9 cellular contexts compared by ENCODE assay signal in the genomic region with DNA sequence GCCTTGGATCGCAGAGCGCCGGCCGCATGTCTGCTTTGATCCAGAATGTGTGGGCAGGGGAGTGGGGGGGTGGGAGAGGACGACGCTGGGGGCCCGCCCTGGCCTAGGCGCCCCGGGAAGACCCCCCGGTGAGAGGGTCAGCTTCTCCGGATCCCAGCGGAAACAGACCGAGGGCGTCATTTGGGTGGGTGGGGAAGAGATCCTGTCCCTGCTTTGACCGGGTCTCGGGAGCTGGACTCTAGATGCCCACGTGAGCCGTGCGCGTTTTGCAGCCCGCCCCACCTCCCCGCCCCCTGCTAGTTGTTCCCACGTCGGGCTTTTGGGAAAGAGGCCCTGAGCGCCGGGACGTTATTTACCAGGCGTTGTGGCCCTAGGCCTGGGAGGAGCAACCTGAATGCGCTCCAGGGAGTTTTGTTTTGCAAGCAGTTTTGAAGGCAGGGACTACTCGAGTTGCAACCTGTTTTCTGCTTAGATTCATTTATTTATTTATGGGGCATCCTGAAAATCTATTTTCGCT. TPM values are rescaled to one million over a fixed set of nuclear protein-coding genes. Genes with fewer than 3 reads are reported as not detected.
DNase-seq lines count a peak whose midpoint lies in the region; ATAC-seq and TF ChIP-seq lines count a peak whose summit lies in the region.
"Had no signal": no experiment of that assay in that cellular context is flagged by ENCODE, and none has a peak within 500 bp of the region (broad histone marks: within the 10 kb centered on the region; RNA-seq: fewer than 3 reads in every experiment).

No MANE protein-coding gene starts in this region.

- H3K9me3 Mint-ChIP-seq in activated naive CD8-positive, alpha-beta T cell treated with anti-CD3 and anti-CD28 coated beads for 36 hours = no peaks in the 10 kb centered on the region

- DNase-seq in ACHN (peak; percentile 60), HEK293T (ENCODE audit: extremely low spot score) (peak; percentile 74), right atrium auricular region (ENCODE audit: low spot score) (no peak), sciatic nerve (ENCODE audit: low spot score) (no peak), NCI-H1436 (lab: John Stamatoyannopoulos, UW) (no peak)
- no peak for DNase-seq in activated naive CD8-positive, alpha-beta T cell treated with anti-CD3 and anti-CD28 coated beads for 36 hours

- H3K4me1 Mint-ChIP-seq in activated naive CD8-positive, alpha-beta T cell treated with anti-CD3 and anti-CD28 coated beads for 36 hours = peaks cover 6% of the 10 kb centered on the region

- CTCF ChIA-PET in HEK293T (lab: Yijun Ruan, JAX) = no interaction called here

- H3K4me3 Mint-ChIP-seq in activated naive CD8-positive, alpha-beta T cell treated with anti-CD3 and anti-CD28 coated beads for 36 hours = peak overlapping the region; percentile 18

- peaks cover 83% of the 10 kb centered on the region for H3K27me3 Mint-ChIP-seq in activated naive CD8-positive, alpha-beta T cell treated with anti-CD3 and anti-CD28 coated beads for 36 hours

- H3K27ac Mint-ChIP-seq in activated naive CD8-positive, alpha-beta T cell treated with anti-CD3 and anti-CD28 coated beads for 36 hours = no peak overlapping the region

- peak overlapping the region; percentile 68 to 71 for H3K4me3 ChIP-seq in right atrium auricular region

- POLR2A ChIA-PET in HEK293T (lab: Yijun Ruan, JAX) = no interaction called here

- no peaks in the 10 kb centered on the region for H3K9me3 ChIP-seq in right atrium auricular region

- no peaks in the 10 kb centered on the region for H3K36me3 ChIP-seq in right atrium auricular region

- intact Hi-C loops in sciatic nerve (cut with DNase I) = no loop called here

- H3K4me1 ChIP-seq in right atrium auricular region = peaks cover 0 to 25% of the 10 kb centered on the region in 2 donors

- peak overlapping the region; percentile 89 to 98 for H3K27ac ChIP-seq in right atrium auricular region

- in situ Hi-C loops in ACHN (cut with HindIII; ENCODE audit: low pct_ligation_motif_present, low pct_unique_long_range_greater_than_20kb, low sequenced_read_pairs) = no loop called here

- no peaks in the 10 kb centered on the region for H3K36me3 Mint-ChIP-seq in activated naive CD8-positive, alpha-beta T cell treated with anti-CD3 and anti-CD28 coated beads for 36 hours

- H3K27me3 ChIP-seq in right atrium auricular region = no peaks in the 10 kb centered on the region

- no peak for TF ChIP-seq CTCF in right atrium auricular region (IDR thresholded peaks at IDR 0.05)

- ATAC-seq in sciatic nerve (peak; percentile 78), HG02610 (IDR thresholded peaks at IDR 0.05; ENCODE audit: unreplicated experiment) (no peak), HG02970 (IDR thresholded peaks at IDR 0.05; ENCODE audit: low FRiP score, unreplicated experiment) (no peak)

TF ChIP-seq in HEK293T, 16 proteins besides CTCF, POLR2A, EP300 and RAD21:
- TF ChIP-seq L3MBTL2 (conservative IDR thresholded peaks at IDR 0.05) = peak; percentile 84
- TF ChIP-seq CTBP1 (IDR thresholded peaks at IDR 0.05; ENCODE audit: borderline replicate concordance) = 0 out of 2 replicates have a peak, but pooled peaks have one; percentile 33
- no peak for TF ChIP-seq BHLHE40 (IDR thresholded peaks at IDR 0.05; ENCODE audit: borderline replicate concordance)
- TF ChIP-seq ZNF384 (IDR thresholded peaks at IDR 0.05) = peak; percentile 57; the same call in 1 of the 2 replicates

RNA-seq across cellular contexts. Expression of a gene that starts 1.5 kb away (rescaled TPM):
- under 1 TPM; 0.16 TPM for total RNA-seq in activated naive CD8-positive, alpha-beta T cell treated with anti-CD3 and anti-CD28 coated beads for 36 hours
- total RNA-seq in right atrium auricular region = 100 to 1,000 TPM; 121 to 229 TPM
- total RNA-seq in sciatic nerve = 7.2 TPM
- total RNA-seq: fibroblast of lung had no signal

RNA-seq across cellular contexts. Expression of a gene that starts 47.1 kb away (rescaled TPM):
- 10 to 100 TPM; 15.8 to 16.1 TPM for total RNA-seq in activated naive CD8-positive, alpha-beta T cell treated with anti-CD3 and anti-CD28 coated beads for 36 hours
- total RNA-seq in right atrium auricular region (1 to 10 TPM; 9.3 to 9.6 TPM), sciatic nerve (14.6 TPM)

Comparison
In these comparisons a context has a peak if more than half of its experiments do, and no peak if none do; other contexts are left out.
1. DNase-seq: peak in ACHN (single experiment) and HEK293T (single experiment); none in activated naive CD8-positive, alpha-beta T cell treated with anti-CD3 and anti-CD28 coated beads for 36 hours (single experiment), right atrium auricular region (single experiment), sciatic nerve (single experiment) and NCI-H1436 (single experiment).
2. RNA of a gene that starts 1.5 kb away (total RNA-seq): 121 to 229 TPM in right atrium auricular region; 7.2 TPM in sciatic nerve (single experiment) and 0.16 TPM in activated naive CD8-positive, alpha-beta T cell treated with anti-CD3 and anti-CD28 coated beads for 36 hours; every median in the first group is over 10 times any median in the second.